In genomic region chr4:140756292-140757219, GRCh38 we compare ENCODE assay signal across 8 cellular contexts. TPM values are rescaled to one million over a fixed set of nuclear protein-coding genes. Genes with fewer than 3 reads are reported as not detected.
DNase-seq lines count a peak whose midpoint lies in the region; ATAC-seq and TF ChIP-seq lines count a peak whose summit lies in the region.

TSS of gene TBC1D9 (minus strand) at chr4:140756385. CDS start at chr4:140756045, 340 bp downstream.

- DNase-seq in BE2C (peak; percentile 71), NCI-H2081 (lab: John Stamatoyannopoulos, UW) (peak; percentile 62 to 85), WERI-Rb-1 (peak; percentile 93), mesenteric fat pad (ENCODE audit: low spot score) (peak; percentile 92), thoracic aorta (ENCODE audit: low spot score) (peak; percentile 42)

- peaks cover 4% of the 10 kb centered on the region for H3K36me3 ChIP-seq in BE2C
- no peaks in the 10 kb centered on the region for H3K36me3 ChIP-seq in WERI-Rb-1
- no peaks in the 10 kb centered on the region for H3K36me3 ChIP-seq in esophagus (ENCODE audit: control insufficient read depth in 2 of 2, insufficient read depth in 2 of 2, low read length in 1 of 2)
- no peaks in the 10 kb centered on the region for H3K36me3 ChIP-seq in thoracic aorta

- TF ChIP-seq CTCF in BE2C (IDR thresholded peaks at IDR 0.05; ENCODE audit: low read depth, low read length) (peak; percentile 26), WERI-Rb-1 (IDR thresholded peaks at IDR 0.05; ENCODE audit: low read depth, low read length) (no peak), thoracic aorta (IDR thresholded peaks at IDR 0.05) (no peak)

- H3K9me3 ChIP-seq in BE2C (no peaks in the 10 kb centered on the region), WERI-Rb-1 (ENCODE audit: severe bottlenecking) (no peaks in the 10 kb centered on the region), esophagus (ENCODE audit: control insufficient read depth in 2 of 2, insufficient read depth in 1 of 2, low read depth in 1 of 2, low read length in 1 of 2) (no peaks in the 10 kb centered on the region), thoracic aorta (no peaks in the 10 kb centered on the region)

- H3K4me1 ChIP-seq in BE2C (no peaks in the 10 kb centered on the region), esophagus (ENCODE audit: control insufficient read depth in 2 of 2, insufficient read depth in 2 of 2, low read length in 1 of 2) (no peaks in the 10 kb centered on the region), thoracic aorta (ENCODE audit: control insufficient read depth in 1 of 2, low read depth in 2 of 2) (peaks cover 0 to 8% of the 10 kb centered on the region in 2 donors)

- peak within 1 kb of the TSS; percentile 67 for H3K4me3 ChIP-seq in BE2C (ENCODE audit: low read depth, low read length)
- H3K4me3 ChIP-seq in WERI-Rb-1 (ENCODE audit: low read depth, low read length) = peak within 1 kb of the TSS; percentile 72
- H3K4me3 ChIP-seq in esophagus (ENCODE audit: low read depth in 1 of 2, low read length in 2 of 2) = peak within 1 kb of the TSS; percentile 86 to 90
- H3K4me3 ChIP-seq in thoracic aorta = peak within 1 kb of the TSS; percentile 86

- WGBS in esophagus, 2 donors = 1% methylated on average over 76 to 79 of the region's 79 CpGs

- peak; percentile 32 for ATAC-seq in GM18858 (IDR thresholded peaks at IDR 0.05; ENCODE audit: unreplicated experiment)
- peak; percentile 31 for ATAC-seq in HG03060 (IDR thresholded peaks at IDR 0.05; ENCODE audit: low read depth, unreplicated experiment)
- ATAC-seq in thoracic aorta (ENCODE audit: insufficient number of reproducible peaks, low FRiP score, low read depth) = peak; percentile 75

- H3K27ac ChIP-seq in WERI-Rb-1 (peak within 1 kb of the TSS; percentile 88), esophagus (ENCODE audit: low read depth in 2 of 2, low read length in 1 of 2) (peak within 1 kb of the TSS; percentile 90 to 95), thoracic aorta (peak within 1 kb of the TSS; percentile 83 to 87)

- H3K27me3 ChIP-seq in BE2C (no peaks in the 10 kb centered on the region), WERI-Rb-1 (ENCODE audit: insufficient read depth, low read depth, severe bottlenecking) (no peaks in the 10 kb centered on the region), esophagus (ENCODE audit: control insufficient read depth in 1 of 2, insufficient read depth in 2 of 2, low read length in 2 of 2) (no peaks in the 10 kb centered on the region), thoracic aorta (replicated peaks; ENCODE audit: insufficient read depth) (no peaks in the 10 kb centered on the region)

RNA-seq across cellular contexts. Expression of gene TBC1D9, which starts in this region (rescaled TPM):
- polyA plus RNA-seq in BE2C (2012; ENCODE audit: insufficient read depth, insufficient read length, low read depth) = 12.7 TPM
- 1 to 10 TPM; 3.3 to 6.3 TPM for polyA plus RNA-seq in esophagus
- total RNA-seq in mesenteric fat pad (55.5 TPM), thoracic aorta (10 to 100 TPM; 17.5 to 21.2 TPM)

Comparison
In these comparisons a context has a peak if more than half of its experiments do, and no peak if none do; other contexts are left out.
1. Peak in every context shown above with its lines: DNase-seq, ATAC-seq, H3K4me3 ChIP-seq and H3K27ac ChIP-seq.
2. DNase-seq: peak in every context shown above with its lines; median percentile 93 in WERI-Rb-1; 92 in mesenteric fat pad; 74 in NCI-H2081; 71 in BE2C; 42 in thoracic aorta.